In genomic region chr1:6724517-6725141, GRCh38 we compare ENCODE assay signal across 15 cellular contexts. TPM values are rescaled to one million over a fixed set of nuclear protein-coding genes. Genes with fewer than 3 reads are reported as not detected.
DNase-seq lines count a peak whose midpoint lies in the region; ATAC-seq and TF ChIP-seq lines count a peak whose summit lies in the region.
"Had no signal": no experiment of that assay in that cellular context is flagged by ENCODE, and none has a peak within 500 bp of the region (broad histone marks: within the 10 kb centered on the region; RNA-seq: fewer than 3 reads in every experiment).

No MANE protein-coding gene starts in this region.

- CTCF ChIA-PET in activated naive CD4-positive, alpha-beta T cell treated with anti-CD3 and anti-CD28 coated beads for 36 hours (lab: Charles Lee) = interaction anchor here (0.8 to 1.4 kb wide), 2 partner anchors 346 to 440 kb away, joined by 3 to 5 read pairs; no protein-coding TSS in a partner anchor

- H3K27ac ChIP-seq in foreskin keratinocyte = no peak overlapping the region
- no peak overlapping the region for H3K27ac ChIP-seq in effector memory CD4-positive, alpha-beta T cell (ENCODE audit: insufficient read depth, low read length, poor library complexity, severe bottlenecking)
- H3K27ac ChIP-seq: colonic mucosa had no signal

- no peaks in the 10 kb centered on the region for H3K27me3 ChIP-seq in foreskin keratinocyte
- peaks cover 3% of the 10 kb centered on the region for H3K27me3 ChIP-seq in effector memory CD4-positive, alpha-beta T cell (replicated peaks; ENCODE audit: control insufficient read depth, insufficient read depth, low read length, poor library complexity, severe bottlenecking)
- H3K27me3 ChIP-seq: colonic mucosa had no signal

- no peak overlapping the region for H3K4me3 Mint-ChIP-seq in activated naive CD4-positive, alpha-beta T cell treated with anti-CD3 and anti-CD28 coated beads for 36 hours
- H3K4me3 Mint-ChIP-seq: natural killer cell treated with Interleukin-12 subunit alpha and Interleukin-12 subunit beta and Interleukin-15 and Interleukin-18, amount 100 ng/mL, for 72 hours; stimulated activated effector memory CD8-positive, alpha-beta T cell treated with anti-CD3 and anti-CD28 coated beads, Interleukin-12 subunit alpha, Interleukin-12 subunit beta, amount 100 ng/mL, for 72 hours; WTC11 had no signal

- H3K4me3 ChIP-seq in HFF-Myc (replicated peaks; ENCODE audit: low read depth, low read length) (no peak overlapping the region), WI38 (ENCODE audit: low read depth, low read length) (peak overlapping the region; percentile 5; the same call in 1 of the 2 replicates)
- H3K4me3 ChIP-seq in effector memory CD4-positive, alpha-beta T cell (ENCODE audit: insufficient read depth, low read depth, low read length, poor library complexity, severe bottlenecking) = no peak overlapping the region
- H3K4me3 ChIP-seq: colonic mucosa had no signal

- H3K27me3 Mint-ChIP-seq in activated naive CD4-positive, alpha-beta T cell treated with anti-CD3 and anti-CD28 coated beads for 36 hours (ENCODE audit: low read depth) = peaks cover 3% of the 10 kb centered on the region

- ATAC-seq in foreskin keratinocyte = peak; percentile 66
- ATAC-seq: natural killer cell treated with Interleukin-12 subunit alpha and Interleukin-12 subunit beta and Interleukin-15 and Interleukin-18, amount 100 ng/mL, for 72 hours; stimulated activated effector memory CD8-positive, alpha-beta T cell treated with anti-CD3 and anti-CD28 coated beads, Interleukin-12 subunit alpha, Interleukin-12 subunit beta, amount 100 ng/mL, for 72 hours; WTC11 had no signal

- H3K9me3 Mint-ChIP-seq in activated naive CD4-positive, alpha-beta T cell treated with anti-CD3 and anti-CD28 coated beads for 36 hours = no peaks in the 10 kb centered on the region
- H3K9me3 Mint-ChIP-seq: natural killer cell treated with Interleukin-12 subunit alpha and Interleukin-12 subunit beta and Interleukin-15 and Interleukin-18, amount 100 ng/mL, for 72 hours; stimulated activated effector memory CD8-positive, alpha-beta T cell treated with anti-CD3 and anti-CD28 coated beads, Interleukin-12 subunit alpha, Interleukin-12 subunit beta, amount 100 ng/mL, for 72 hours; WTC11 had no signal

- H3K9me3 ChIP-seq in effector memory CD4-positive, alpha-beta T cell (ENCODE audit: control insufficient read depth, low read length) = no peaks in the 10 kb centered on the region
- H3K9me3 ChIP-seq: colonic mucosa had no signal

- peaks cover 9% of the 10 kb centered on the region for H3K4me1 ChIP-seq in foreskin keratinocyte
- H3K4me1 ChIP-seq in effector memory CD4-positive, alpha-beta T cell (ENCODE audit: control insufficient read depth, insufficient read depth, low read length, poor library complexity, severe bottlenecking) = no peaks in the 10 kb centered on the region
- H3K4me1 ChIP-seq: colonic mucosa had no signal

- DNase-seq in 8988T (peak; percentile 35), HFF-Myc (ENCODE audit: extremely low read depth, low read depth) (peak; percentile 71), foreskin keratinocyte (peak; percentile 61 to 77), pons (ENCODE audit: low spot score) (no peak), C1 segment of cervical spinal cord (lab: John Stamatoyannopoulos, UW) (no peak)
- no peak for DNase-seq in effector memory CD4-positive, alpha-beta T cell
- DNase-seq in activated naive CD4-positive, alpha-beta T cell treated with anti-CD3 and anti-CD28 coated beads for 36 hours = no peak
- DNase-seq: colonic mucosa; GDM1; NCI-H2171 treated with DMSO at 0.1 percent for 48 hours; stimulated activated CD4-positive, alpha-beta T cell treated with anti-CD3 and anti-CD28 coated beads, Interleukin-15, amount 100 ng/mL, for 24 hours had no signal

- H3K4me1 Mint-ChIP-seq in activated naive CD4-positive, alpha-beta T cell treated with anti-CD3 and anti-CD28 coated beads for 36 hours (ENCODE audit: low read depth) = no peaks in the 10 kb centered on the region
- H3K4me1 Mint-ChIP-seq: stimulated activated effector memory CD8-positive, alpha-beta T cell treated with anti-CD3 and anti-CD28 coated beads, Interleukin-12 subunit alpha, Interleukin-12 subunit beta, amount 100 ng/mL, for 72 hours had no signal

- TF ChIP-seq CTCF in HFF-Myc (IDR thresholded peaks at IDR 0.05; ENCODE audit: low read depth, low read length, missing control alignments) = no peak
- TF ChIP-seq CTCF in WI38 (IDR thresholded peaks at IDR 0.05; ENCODE audit: low read depth, low read length) = no peak
- no peak for TF ChIP-seq CTCF in foreskin keratinocyte (conservative IDR thresholded peaks at IDR 0.05)

- intact Hi-C loops in activated naive CD4-positive, alpha-beta T cell treated with anti-CD3 and anti-CD28 coated beads for 36 hours (cut with micrococcal nuclease) = loop anchor here (5.0 kb wide), 2 partner anchors 493 to 923 kb away; no protein-coding TSS in a partner anchor

- no peaks in the 10 kb centered on the region for H3K36me3 ChIP-seq in effector memory CD4-positive, alpha-beta T cell (ENCODE audit: control insufficient read depth, insufficient read depth, low read length)
- H3K36me3 ChIP-seq: colonic mucosa had no signal

- no peaks in the 10 kb centered on the region for H3K36me3 Mint-ChIP-seq in activated naive CD4-positive, alpha-beta T cell treated with anti-CD3 and anti-CD28 coated beads for 36 hours (ENCODE audit: low read depth)
- H3K36me3 Mint-ChIP-seq: natural killer cell treated with Interleukin-12 subunit alpha and Interleukin-12 subunit beta and Interleukin-15 and Interleukin-18, amount 100 ng/mL, for 72 hours; stimulated activated effector memory CD8-positive, alpha-beta T cell treated with anti-CD3 and anti-CD28 coated beads, Interleukin-12 subunit alpha, Interleukin-12 subunit beta, amount 100 ng/mL, for 72 hours; WTC11 had no signal

- no peak overlapping the region for H3K27ac Mint-ChIP-seq in activated naive CD4-positive, alpha-beta T cell treated with anti-CD3 and anti-CD28 coated beads for 36 hours
- H3K27ac Mint-ChIP-seq: natural killer cell treated with Interleukin-12 subunit alpha and Interleukin-12 subunit beta and Interleukin-15 and Interleukin-18, amount 100 ng/mL, for 72 hours; stimulated activated effector memory CD8-positive, alpha-beta T cell treated with anti-CD3 and anti-CD28 coated beads, Interleukin-12 subunit alpha, Interleukin-12 subunit beta, amount 100 ng/mL, for 72 hours; WTC11 had no signal

RNA-seq across cellular contexts. Expression of gene DNAJC11, which starts 23.0 kb away (rescaled TPM):
- 47.0 and 51.2 TPM in 2 replicates for total RNA-seq in foreskin keratinocyte
- polyA plus RNA-seq in foreskin keratinocyte = 34.6 and 37.2 TPM in 2 replicates
- total RNA-seq in activated naive CD4-positive, alpha-beta T cell treated with anti-CD3 and anti-CD28 coated beads for 36 hours = 10 to 100 TPM; 31.6 to 32.5 TPM

Comparison
In these comparisons a context has a peak if more than half of its experiments do, and no peak if none do; other contexts are left out.
1. DNase-seq: peak in 8988T (single experiment), HFF-Myc (single experiment) and foreskin keratinocyte (2 of 2); none in pons (single experiment), effector memory CD4-positive, alpha-beta T cell (0 of 3), activated naive CD4-positive, alpha-beta T cell treated with anti-CD3 and anti-CD28 coated beads for 36 hours (single experiment) and C1 segment of cervical spinal cord (0 of 14).